20 cellular contexts compared by ENCODE assay signal in the genomic region with DNA sequence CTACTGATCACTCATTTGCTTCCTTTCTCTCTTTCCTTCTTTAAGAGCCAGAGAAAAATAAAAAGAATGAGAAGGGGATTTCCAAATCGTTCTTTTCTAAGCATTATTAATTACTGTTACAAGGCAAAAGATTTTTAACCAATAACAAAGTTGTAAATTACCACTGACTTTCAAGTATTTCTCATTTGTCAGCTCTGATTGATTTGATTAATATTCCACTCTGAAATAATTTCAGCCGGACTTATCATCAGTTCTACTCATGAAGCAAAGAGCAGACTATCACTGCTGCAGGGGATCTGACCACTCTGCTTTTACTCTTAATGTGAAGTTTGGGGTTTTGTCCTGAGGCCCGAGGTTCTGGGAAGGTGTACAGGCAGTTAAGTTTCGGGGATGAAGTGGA. TPM values are rescaled to one million over a fixed set of nuclear protein-coding genes. Genes with fewer than 3 reads are reported as not detected.
DNase-seq lines count a peak whose midpoint lies in the region; ATAC-seq, FAIRE-seq and TF ChIP-seq lines count a peak whose summit lies in the region.
"Had no signal": no experiment of that assay in that cellular context is flagged by ENCODE, and none has a peak within 500 bp of the region (broad histone marks: within the 10 kb centered on the region; RNA-seq: fewer than 3 reads in every experiment).

No MANE protein-coding gene starts in this region.

- 56% methylated on average over 4 of the region's 4 CpGs for WGBS in prostate gland
- 46 to 81% (median 56%) methylated on average over 4 of the region's 4 CpGs for WGBS in small intestine, 3 donors

- no peak for DNase-seq in right atrium auricular region (ENCODE audit: low spot score)
- DNase-seq in left ventricle myocardium superior = no peak
- DNase-seq in kidney tubule cell (ENCODE audit: low spot score) = peak; percentile 15
- DNase-seq in prostate gland (ENCODE audit: low spot score) = no peak
- no peak for DNase-seq in uterus
- DNase-seq in small intestine = no peak
- DNase-seq in H4 (ENCODE audit: low spot score) = no peak
- DNase-seq in activated CD4-positive, alpha-beta T cell treated with anti-CD3 and anti-CD28 coated beads, Interleukin-2, amount 50 U/mL, for 4 hours = no peak
- DNase-seq: activated CD4-positive, alpha-beta memory T cell treated with anti-CD3 and anti-CD28 coated beads for 36 hours; activated T-cell treated with anti-CD3 and anti-CD28 coated beads, Interleukin-2, amount 50 U/mL, for 24 hours; CD4-positive, alpha-beta T cell; DMS79 treated with DMSO at 0.1 percent for 48 hours; foreskin keratinocyte; MV-4-11; NCI-H526 treated with DMSO at 0.1 percent for 48 hours; PC-3 had no signal

- H3K36me3 ChIP-seq in right atrium auricular region (no peaks in the 10 kb centered on the region), prostate gland (no peaks in the 10 kb centered on the region), uterus (no peaks in the 10 kb centered on the region), small intestine (ENCODE audit: control insufficient read depth in 2 of 2, insufficient read depth in 2 of 2, low read length in 2 of 2) (no peaks in the 10 kb centered on the region)
- H3K36me3 ChIP-seq: cardiac muscle cell, neutrophil had no signal

- TF ChIP-seq POLR2A in prostate gland (IDR thresholded peaks at IDR 0.05) (no peak), uterus (IDR thresholded peaks at IDR 0.05) (no peak)

- TF ChIP-seq CTCF in right atrium auricular region (IDR thresholded peaks at IDR 0.05) (no peak), prostate gland (IDR thresholded peaks at IDR 0.05) (no peak), uterus (IDR thresholded peaks at IDR 0.05) (no peak)

- H3K4me3 ChIP-seq in right atrium auricular region (no peak overlapping the region), prostate gland (no peak overlapping the region), uterus (peak overlapping the region; percentile 1 to 36), small intestine (ENCODE audit: low read depth in 1 of 2, low read length in 2 of 2) (no peak overlapping the region)
- H3K4me3 ChIP-seq: A549, cardiac muscle cell, smooth muscle cell had no signal

- no peak for FAIRE-seq in small intestine (lab: Jason Lieb, UNC)
- FAIRE-seq: A549 had no signal

- peaks cover 0 to 33% of the 10 kb centered on the region in 2 donors for H3K4me1 ChIP-seq in right atrium auricular region
- H3K4me1 ChIP-seq in prostate gland (replicated peaks) = no peaks in the 10 kb centered on the region
- no peaks in the 10 kb centered on the region for H3K4me1 ChIP-seq in uterus
- H3K4me1 ChIP-seq in small intestine (ENCODE audit: control insufficient read depth in 2 of 2, insufficient read depth in 1 of 2, low read depth in 1 of 2, low read length in 1 of 2) = peaks cover 0 to 3% of the 10 kb centered on the region in 2 donors

- intact Hi-C loops in left ventricle myocardium superior (cut with micrococcal nuclease) = no loop called here
- intact Hi-C loops in prostate gland (cut with DNase I) = no loop called here
- intact Hi-C loops in uterus (cut with DNase I; ENCODE audit: low total_unique reads) = no loop called here

- H3K27ac ChIP-seq in right atrium auricular region = peak overlapping the region; percentile 77 to 97
- H3K27ac ChIP-seq in prostate gland = peak overlapping the region; percentile 26 to 44
- H3K27ac ChIP-seq in uterus = peak overlapping the region; percentile 94 to 100
- no peak overlapping the region for H3K27ac ChIP-seq in small intestine (ENCODE audit: low read depth in 1 of 2, low read length in 1 of 2)
- H3K27ac ChIP-seq: A549, cardiac muscle cell, foreskin keratinocyte, neutrophil had no signal

- no peaks in the 10 kb centered on the region for H3K9me3 ChIP-seq in right atrium auricular region
- H3K9me3 ChIP-seq in prostate gland = no peaks in the 10 kb centered on the region
- no peaks in the 10 kb centered on the region for H3K9me3 ChIP-seq in uterus
- no peaks in the 10 kb centered on the region for H3K9me3 ChIP-seq in small intestine (ENCODE audit: control insufficient read depth, low read depth)
- H3K9me3 ChIP-seq: A549, neutrophil had no signal

- H3K27me3 ChIP-seq in right atrium auricular region (no peaks in the 10 kb centered on the region), prostate gland (replicated peaks; ENCODE audit: insufficient read depth) (no peaks in the 10 kb centered on the region), uterus (no peaks in the 10 kb centered on the region), small intestine (ENCODE audit: control insufficient read depth in 2 of 2, insufficient read depth in 2 of 2, low read length in 2 of 2) (peaks cover 11 to 14% of the 10 kb centered on the region in 2 donors)
- H3K27me3 ChIP-seq: foreskin keratinocyte had no signal

- no peak for ATAC-seq in left ventricle myocardium superior
- ATAC-seq: A549, foreskin keratinocyte, PC-3 had no signal

RNA-seq across cellular contexts. Expression of a gene that starts 19.8 kb away (rescaled TPM):
- 10 to 100 TPM; 25.0 to 26.7 TPM for total RNA-seq in right atrium auricular region
- 18.0 TPM for total RNA-seq in left ventricle myocardium superior
- 10 to 100 TPM; 48.7 to 58.1 TPM for total RNA-seq in prostate gland
- total RNA-seq in uterus = 100 to 1,000 TPM in 1 of 4 donors, 10 to 100 TPM in 3; 23.6 to 255 (median 51.9) TPM
- 10 to 100 TPM in 1 of 3 donors, 1 to 10 TPM in 2; 3.6 to 26.3 (median 4.9) TPM for polyA plus RNA-seq in small intestine
- total RNA-seq in H4 (2014; rRNA removed; shearing (Covaris generic)) = 3.1 and 4.0 TPM in 2 replicates
- total RNA-seq: activated CD4-positive, alpha-beta memory T cell treated with anti-CD3 and anti-CD28 coated beads for 36 hours; CD4-positive, alpha-beta T cell had no signal

Comparison
In these comparisons a context has a peak if more than half of its experiments do, and no peak if none do; other contexts are left out.
1. H3K27ac ChIP-seq: peak in right atrium auricular region (2 of 2), prostate gland (2 of 2) and uterus (2 of 2); none in small intestine (0 of 2).
2. H3K4me3 ChIP-seq: peak in uterus (2 of 2); none in right atrium auricular region (0 of 2), prostate gland (0 of 2) and small intestine (0 of 2).